Comparison of ENCODE assay signal across 1 cellular context in genomic region chr12:117587646-117588287, GRCh38.
TF ChIP-seq lines count a peak whose summit lies in the region.

No MANE protein-coding gene starts in this region.

TF ChIP-seq in HEK293, 187 proteins besides CTCF, POLR2A, EP300 and RAD21 (continued from another document):
- TF ChIP-seq PRDM2 (tag by site-specific recombination; IDR thresholded peaks at IDR 0.05; ENCODE audit: borderline replicate concordance) (no peak), ZNF785 (tag by site-specific recombination; IDR thresholded peaks at IDR 0.05) (no peak), ZNF623 (tag by site-specific recombination; IDR thresholded peaks at IDR 0.05) (no peak), ZNF654 (tag by site-specific recombination; IDR thresholded peaks at IDR 0.05; ENCODE audit: low read depth) (peak; percentile 52), BCL6B (tag by site-specific recombination; IDR thresholded peaks at IDR 0.05) (no peak), GLIS1 (tag by site-specific recombination; IDR thresholded peaks at IDR 0.05) (0 out of 2 replicates have a peak, but pooled peaks have one; percentile 7), PATZ1 (tag by site-specific recombination; IDR thresholded peaks at IDR 0.05) (no peak), ZNF302 (tag by site-specific recombination; IDR thresholded peaks at IDR 0.05; ENCODE audit: low read depth) (no peak), ZNF16 (tag by site-specific recombination; IDR thresholded peaks at IDR 0.05; ENCODE audit: low read depth) (peak; percentile 90), ZNF585B (tag by site-specific recombination; IDR thresholded peaks at IDR 0.05) (no peak), ZBTB21 (tag by site-specific recombination; IDR thresholded peaks at IDR 0.05) (no peak), REPIN1 (tag by site-specific recombination; IDR thresholded peaks at IDR 0.05; ENCODE audit: low read depth) (no peak), ZNF791 (tag by site-specific recombination; IDR thresholded peaks at IDR 0.05) (no peak)
